In genomic region chr15:29701151-29701550, GRCh38 we compare ENCODE assay signal across 22 cellular contexts.
"Had no signal": no experiment of that assay in that cellular context is flagged by ENCODE, and none has a peak within 500 bp of the region (broad histone marks: within the 10 kb centered on the region; RNA-seq: fewer than 3 reads in every experiment).

No MANE protein-coding gene starts in this region.

- DNase-seq: KBM-7, MV-4-11, NCI-H1048, NCI-H1105, NCI-H1417, NCI-H1436 treated with DMSO at 0.1 percent for 48 hours, NCI-H1694, NCI-H187 treated with DMSO at 0.1 percent for 48 hours, NCI-H2081, NCI-H2107, NCI-H2227 treated with DMSO at 0.1 percent for 48 hours, NCI-H524, NCI-H526 treated with DMSO at 0.1 percent for 48 hours, NCI-H748 treated with DMSO at 0.1 percent for 48 hours, Right ventricle myocardium superior, RPMI8226, SIG-M5 had no signal

- H3K27ac ChIP-seq: HL-60, SJSA1, SK-N-MC had no signal

- H3K27me3 ChIP-seq: SJSA1 had no signal

- FAIRE-seq: HTR-8/SVneo, RCC 7860 had no signal

- H3K4me3 ChIP-seq: SJSA1, SK-N-MC had no signal

- H3K9me3 ChIP-seq: SJSA1 had no signal
